21 cellular contexts compared by ENCODE assay signal in the genomic region with DNA sequence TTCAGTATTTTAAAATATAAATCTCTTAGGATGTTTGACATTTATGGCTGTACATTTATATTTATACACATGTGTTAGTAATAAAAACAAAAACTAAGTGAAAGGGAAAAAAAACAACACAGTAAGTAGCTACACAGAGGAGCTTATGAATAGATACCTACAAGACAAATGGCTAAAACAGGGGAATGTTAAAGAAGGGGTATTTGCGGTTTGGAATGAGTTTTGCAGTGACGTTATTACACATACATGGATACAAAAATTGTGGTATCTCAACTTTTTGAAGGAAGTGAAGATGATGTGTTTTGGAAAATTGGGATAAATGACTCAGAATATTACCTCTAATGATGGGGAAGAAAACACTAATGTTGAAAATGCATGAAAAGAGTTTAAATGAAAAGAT.
DNase-seq lines count a peak whose midpoint lies in the region; TF ChIP-seq lines count a peak whose summit lies in the region.
"Had no signal": no experiment of that assay in that cellular context is flagged by ENCODE, and none has a peak within 500 bp of the region (broad histone marks: within the 10 kb centered on the region; RNA-seq: fewer than 3 reads in every experiment).

No MANE protein-coding gene starts in this region.

- H3K79me2 ChIP-seq in smooth muscle cell (ENCODE audit: low read depth), result no peaks in the 10 kb centered on the region

- CTCF ChIA-PET in A673 (lab: Charles Lee), result no interaction called here

- no peak overlapping the region for H3K27ac ChIP-seq in SK-N-MC
- peak overlapping the region in 1 of 4 donors; percentile 1 for H3K27ac ChIP-seq in tibial nerve
- H3K27ac ChIP-seq in smooth muscle cell (ENCODE audit: low read depth), result no peak overlapping the region
- H3K27ac ChIP-seq in A673 (ENCODE audit: low read depth, low read length, poor library complexity, severe bottlenecking), result no peak overlapping the region
- H3K27ac ChIP-seq in prostate gland, result no peak overlapping the region
- H3K27ac ChIP-seq: A549, BLaER1 had no signal

- H3K27me3 ChIP-seq in tibial nerve (no peaks in the 10 kb centered on the region), smooth muscle cell (ENCODE audit: low read depth) (no peaks in the 10 kb centered on the region), A673 (replicated peaks; ENCODE audit: insufficient read depth, low read depth, low read length, poor library complexity) (no peaks in the 10 kb centered on the region), prostate gland (replicated peaks; ENCODE audit: insufficient read depth) (no peaks in the 10 kb centered on the region)
- H3K27me3 ChIP-seq: BLaER1 had no signal

- H3K9ac ChIP-seq in SK-N-MC (ENCODE audit: insufficient read length), result no peak overlapping the region
- H3K9ac ChIP-seq in smooth muscle cell (ENCODE audit: low read depth), result no peak overlapping the region
- H3K9ac ChIP-seq: BLaER1 had no signal

- H3K4me3 ChIP-seq in SK-N-MC (no peak overlapping the region), fibroblast of mammary gland (ENCODE audit: control insufficient read depth, low read depth, low read length) (no peak overlapping the region), tibial nerve (no peak overlapping the region), smooth muscle cell (no peak overlapping the region), A673 (ENCODE audit: low read depth, low read length, poor library complexity, severe bottlenecking) (no peak overlapping the region), prostate gland (no peak overlapping the region)
- H3K4me3 ChIP-seq: A549, BLaER1 had no signal

- no peaks in the 10 kb centered on the region for H3K9me3 ChIP-seq in SK-N-MC (ENCODE audit: low read depth, low read length)
- no peaks in the 10 kb centered on the region for H3K9me3 ChIP-seq in tibial nerve
- H3K9me3 ChIP-seq in smooth muscle cell (replicated peaks; ENCODE audit: low read depth), result no peaks in the 10 kb centered on the region
- H3K9me3 ChIP-seq in A673 (ENCODE audit: low read depth, low read length, poor library complexity, severe bottlenecking), result no peaks in the 10 kb centered on the region
- H3K9me3 ChIP-seq in prostate gland, result no peaks in the 10 kb centered on the region
- H3K9me3 ChIP-seq: A549, BLaER1 had no signal

- no peak for TF ChIP-seq EP300 in tibial nerve (IDR thresholded peaks at IDR 0.05)

- WGBS in tibial nerve, 2 donors, result 61 to 62% methylated on average over 2 of the region's 2 CpGs
- 97% methylated on average over 2 of the region's 2 CpGs for WGBS in smooth muscle cell (ENCODE audit: low lambda C conversion rate)
- WGBS in prostate gland, result 83% methylated on average over 2 of the region's 2 CpGs

- H3K4me1 ChIP-seq in tibial nerve (peaks cover 0 to 18% (median 0%) of the 10 kb centered on the region in 4 donors), smooth muscle cell (ENCODE audit: low read depth) (peaks cover 30% of the 10 kb centered on the region), A673 (ENCODE audit: insufficient read depth, low read length, poor library complexity, severe bottlenecking) (no peaks in the 10 kb centered on the region), prostate gland (replicated peaks) (no peaks in the 10 kb centered on the region)
- H3K4me1 ChIP-seq: A549, BLaER1 had no signal

- peak; percentile 15 for DNase-seq in EH (ENCODE audit: low read depth)
- peak; percentile 8 for DNase-seq in SK-N-MC (ENCODE audit: low read depth, low spot score)
- peak; percentile 7 for DNase-seq in fibroblast of mammary gland (ENCODE audit: low read depth)
- DNase-seq in tibial nerve (ENCODE audit: low spot score in 2 of 2), result no peak
- no peak for DNase-seq in smooth muscle cell (lab: John Stamatoyannopoulos, UW; ENCODE audit: unreplicated experiment)
- DNase-seq in A673 (ENCODE audit: low spot score), result no peak
- DNase-seq in prostate gland (ENCODE audit: low spot score), result no peak
- DNase-seq: CD4-positive, alpha-beta T cell; DMS53; GF-D8; HCEC 1CT; KBM-7; MV-4-11; NCI-H1105 treated with DMSO at 0.1 percent for 48 hours; NCI-H146; NCI-H1930; NCI-H2107; NCI-H524 treated with DMSO at 0.1 percent for 48 hours; NCI-H774 had no signal

- no peak overlapping the region for H2AFZ ChIP-seq in smooth muscle cell (ENCODE audit: low read depth)

- BruUV-seq in A673 (replicated peaks; lab: Mats Ljungman, UMichigan), result no TSS peak

- TF ChIP-seq CTCF in fibroblast of mammary gland (conservative IDR thresholded peaks at IDR 0.05; ENCODE audit: control insufficient read depth, insufficient read depth, low read depth, low read length), result no peak
- no peak for TF ChIP-seq CTCF in tibial nerve (IDR thresholded peaks at IDR 0.05)
- TF ChIP-seq CTCF in smooth muscle cell (IDR thresholded peaks at IDR 0.05; ENCODE audit: borderline replicate concordance, insufficient read depth, poor library complexity, severe bottlenecking), result no peak
- no peak for TF ChIP-seq CTCF in A673 (conservative IDR thresholded peaks at IDR 0.05; ENCODE audit: low read depth, low read length)
- TF ChIP-seq CTCF in prostate gland (IDR thresholded peaks at IDR 0.05), result no peak

- H3F3A ChIP-seq in smooth muscle cell (ENCODE audit: low read depth), result no peaks in the 10 kb centered on the region

- TF ChIP-seq POLR2A in tibial nerve (IDR thresholded peaks at IDR 0.05) (no peak), prostate gland (IDR thresholded peaks at IDR 0.05) (no peak)

- H4K20me1 ChIP-seq in smooth muscle cell (ENCODE audit: low read depth), result no peaks in the 10 kb centered on the region
- H4K20me1 ChIP-seq: BLaER1 had no signal

- POLR2A ChIA-PET in A673 (lab: Charles Lee; ENCODE audit: low non-redundant PET), result interaction anchor here (0.9 kb wide), 1 partner anchor 150 kb away, joined by 4 read pairs; no protein-coding TSS in a partner anchor

- H3K4me2 ChIP-seq in smooth muscle cell, result no peak overlapping the region
- H3K4me2 ChIP-seq: A549, BLaER1 had no signal

- intact Hi-C loops in A673 (cut with micrococcal nuclease; ENCODE audit: unreplicated experiment), result no loop called here
- intact Hi-C loops in prostate gland (cut with DNase I), result no loop called here

- H3K36me3 ChIP-seq in SK-N-MC (ENCODE audit: insufficient read depth, low read length), result no peaks in the 10 kb centered on the region
- H3K36me3 ChIP-seq in tibial nerve, result no peaks in the 10 kb centered on the region
- H3K36me3 ChIP-seq in smooth muscle cell (ENCODE audit: low read depth), result no peaks in the 10 kb centered on the region
- no peaks in the 10 kb centered on the region for H3K36me3 ChIP-seq in A673 (ENCODE audit: insufficient read depth, low read length, poor library complexity, severe bottlenecking)
- H3K36me3 ChIP-seq in prostate gland, result no peaks in the 10 kb centered on the region
- H3K36me3 ChIP-seq: BLaER1 had no signal

Comparison
In these comparisons a context has a peak if more than half of its experiments do, and no peak if none do; other contexts are left out.
1. DNase-seq: peak in EH (single experiment), SK-N-MC (single experiment) and fibroblast of mammary gland (single experiment); none in tibial nerve (0 of 2), smooth muscle cell (single experiment), A673 (single experiment) and prostate gland (single experiment).